Comparison of ENCODE assay signal across 14 cellular contexts in genomic region chr18:27778925-27779324, GRCh38.
A peak's percentile ranks its signal among the peaks of the same experiment; 100 is the strongest.
DNase-seq lines count a peak whose midpoint lies in the region; ATAC-seq, FAIRE-seq and TF ChIP-seq lines count a peak whose summit lies in the region.
"Had no signal": no experiment of that assay in that cellular context is flagged by ENCODE, and none has a peak within 500 bp of the region (broad histone marks: within the 10 kb centered on the region; RNA-seq: fewer than 3 reads in every experiment).

No MANE protein-coding gene starts in this region.

- no peaks in the 10 kb centered on the region for H3K36me3 ChIP-seq in mesendoderm (ENCODE audit: control insufficient read depth, insufficient read depth, low read length)
- H3K36me3 ChIP-seq: BE2C had no signal

- H3K23ac ChIP-seq in mesendoderm (ENCODE audit: low read length) = no peak overlapping the region

- H3K4ac ChIP-seq in mesendoderm (ENCODE audit: low read depth, low read length) = no peak overlapping the region

- H3K27me3 Mint-ChIP-seq in activated CD4-positive, alpha-beta T cell treated with anti-CD3 and anti-CD28 coated beads, Interleukin-2, amount 10 ng/mL, durations not matched to agents 24 days and 14 days = no peaks in the 10 kb centered on the region
- H3K27me3 Mint-ChIP-seq: CD4-positive, alpha-beta memory T cell had no signal

- no peak overlapping the region for H3K9ac ChIP-seq in mesendoderm (ENCODE audit: low read length)

- ATAC-seq in GM18867 (IDR thresholded peaks at IDR 0.05; ENCODE audit: unreplicated experiment) = peak; percentile 62

- no peak overlapping the region for H2BK15ac ChIP-seq in mesendoderm (replicated peaks; ENCODE audit: low read depth)

- no peak overlapping the region for H3K27ac ChIP-seq in mesendoderm (ENCODE audit: low read depth, low read length)
- H3K27ac ChIP-seq: A549, C4-2B had no signal

- H4K5ac ChIP-seq in mesendoderm (ENCODE audit: low read length) = no peak overlapping the region

- H3K27ac Mint-ChIP-seq in activated CD4-positive, alpha-beta T cell treated with anti-CD3 and anti-CD28 coated beads, Interleukin-2, amount 10 ng/mL, durations not matched to agents 24 days and 14 days = no peak overlapping the region
- H3K27ac Mint-ChIP-seq: CD4-positive, alpha-beta memory T cell had no signal

- no CpG with 5 or more reads among the region's 1 CpG for WGBS in mesendoderm (ENCODE audit: extremely low coverage, insufficient coverage, low lambda C conversion rate)

- no peaks in the 10 kb centered on the region for H3K79me2 ChIP-seq in mesendoderm (ENCODE audit: control insufficient read depth, insufficient read depth, low read length)

- no peak overlapping the region for H3K4me2 ChIP-seq in mesendoderm (ENCODE audit: low read length)
- H3K4me2 ChIP-seq: A549 had no signal

- H3K4me3 ChIP-seq in mesendoderm (ENCODE audit: low read length) = no peak overlapping the region
- H3K4me3 ChIP-seq: A549 had no signal

- FAIRE-seq in D721Med (lab: Jason Lieb, UNC) = peak; percentile 91
- FAIRE-seq: A549, G401.6, GM12891 had no signal

- intact Hi-C loops in activated CD4-positive, alpha-beta T cell treated with anti-CD3 and anti-CD28 coated beads, Interleukin-2, amount 10 ng/mL, durations not matched to agents 24 days and 14 days (cut with micrococcal nuclease) = no loop called here

- H2BK120ac ChIP-seq in mesendoderm (ENCODE audit: low read depth, low read length) = no peak overlapping the region

- no peak overlapping the region for H3K4me3 Mint-ChIP-seq in activated CD4-positive, alpha-beta T cell treated with anti-CD3 and anti-CD28 coated beads, Interleukin-2, amount 10 ng/mL, durations not matched to agents 24 days and 14 days
- H3K4me3 Mint-ChIP-seq: CD4-positive, alpha-beta memory T cell had no signal

- H4K8ac ChIP-seq in mesendoderm (ENCODE audit: low read depth, low read length) = no peak overlapping the region

- H3K4me1 ChIP-seq in mesendoderm (ENCODE audit: control insufficient read depth, low read depth, low read length) = peaks cover 2% of the 10 kb centered on the region
- H3K4me1 ChIP-seq: A549, BE2C had no signal

- H3K36me3 Mint-ChIP-seq in activated CD4-positive, alpha-beta T cell treated with anti-CD3 and anti-CD28 coated beads, Interleukin-2, amount 10 ng/mL, durations not matched to agents 24 days and 14 days (ENCODE audit: low read depth) = no peaks in the 10 kb centered on the region
- H3K36me3 Mint-ChIP-seq: CD4-positive, alpha-beta memory T cell had no signal

- peaks cover 4% of the 10 kb centered on the region for H3K9me3 Mint-ChIP-seq in activated CD4-positive, alpha-beta T cell treated with anti-CD3 and anti-CD28 coated beads, Interleukin-2, amount 10 ng/mL, durations not matched to agents 24 days and 14 days

- H3K18ac ChIP-seq in mesendoderm (ENCODE audit: low read length) = no peak overlapping the region

- H3K79me1 ChIP-seq in mesendoderm (ENCODE audit: low read length) = no peaks in the 10 kb centered on the region

- no peak for TF ChIP-seq CTCF in D721Med (IDR thresholded peaks at IDR 0.05; ENCODE audit: insufficient read depth, missing control alignments)

- DNase-seq in D721Med (ENCODE audit: insufficient read length, low spot score) (no peak), NCI-H748 (lab: John Stamatoyannopoulos, UW; ENCODE audit: unreplicated experiment) (peak; percentile 28), mesendoderm (peak; percentile 35), SHP77 (lab: John Stamatoyannopoulos, UW) (no peak)
- DNase-seq in activated CD4-positive, alpha-beta T cell treated with anti-CD3 and anti-CD28 coated beads, Interleukin-2, amount 10 ng/mL, durations not matched to agents 24 days and 14 days = no peak
- DNase-seq: BE2C; CD4-positive, alpha-beta memory T cell; DMS153; DMS79 treated with DMSO at 0.1 percent for 48 hours had no signal

- no peak overlapping the region for H2AK5ac ChIP-seq in mesendoderm (ENCODE audit: low read length)

- H2BK5ac ChIP-seq in mesendoderm (ENCODE audit: low read length) = no peak overlapping the region

- H3K4me1 Mint-ChIP-seq in activated CD4-positive, alpha-beta T cell treated with anti-CD3 and anti-CD28 coated beads, Interleukin-2, amount 10 ng/mL, durations not matched to agents 24 days and 14 days = no peaks in the 10 kb centered on the region
- H3K4me1 Mint-ChIP-seq: CD4-positive, alpha-beta memory T cell had no signal

- no peaks in the 10 kb centered on the region for H3K27me3 ChIP-seq in mesendoderm (ENCODE audit: insufficient read depth, low read length, poor library complexity)
- H3K27me3 ChIP-seq: BE2C had no signal

- no peak overlapping the region for H3K56ac ChIP-seq in mesendoderm (ENCODE audit: low read length)

Comparison
In these comparisons a context has a peak if more than half of its experiments do, and no peak if none do; other contexts are left out.
1. DNase-seq: peak in NCI-H748 (single experiment) and mesendoderm (single experiment); none in D721Med (single experiment), activated CD4-positive, alpha-beta T cell treated with anti-CD3 and anti-CD28 coated beads, Interleukin-2, amount 10 ng/mL, durations not matched to agents 24 days and 14 days (single experiment) and SHP77 (0 of 2).